13 cellular contexts compared by ENCODE assay signal in genomic region chr22:39469326-39469680, GRCh38. TPM values are rescaled to one million over a fixed set of nuclear protein-coding genes. Genes with fewer than 3 reads are reported as not detected.
DNase-seq lines count a peak whose midpoint lies in the region; ATAC-seq and TF ChIP-seq lines count a peak whose summit lies in the region.
"Had no signal": no experiment of that assay in that cellular context is flagged by ENCODE, and none has a peak within 500 bp of the region (broad histone marks: within the 10 kb centered on the region; RNA-seq: fewer than 3 reads in every experiment).

No MANE protein-coding gene starts in this region.

- H3K36me3 ChIP-seq in Caco-2 (ENCODE audit: control insufficient read depth, insufficient read depth, low read length) (no peaks in the 10 kb centered on the region), neuronal stem cell (replicated peaks in 1 of 2; ENCODE audit: control insufficient read depth in 2 of 2, insufficient read depth in 2 of 2, low read length in 2 of 2) (no peaks in the 10 kb centered on the region)

- ATAC-seq in HG03108 (IDR thresholded peaks at IDR 0.05; ENCODE audit: unreplicated experiment), result no peak

- peak overlapping the region; percentile 98 for H3K27ac Mint-ChIP-seq in Caco-2 (ENCODE audit: unreplicated experiment)

- no peak overlapping the region for H2AFZ ChIP-seq in neuronal stem cell (ENCODE audit: low read length)

- no peak overlapping the region for H3K4me3 ChIP-seq in Caco-2 (ENCODE audit: low read depth, low read length)
- no peak overlapping the region for H3K4me3 ChIP-seq in neuronal stem cell (ENCODE audit: low read length in 2 of 2)

- H2BK120ac ChIP-seq in neuronal stem cell (ENCODE audit: low read depth, low read length), result peak overlapping the region; percentile 82

- H3K4me1 Mint-ChIP-seq in Caco-2 (ENCODE audit: low read depth, unreplicated experiment), result peaks cover 52% of the 10 kb centered on the region

- H3K9ac ChIP-seq in neuronal stem cell (ENCODE audit: low read depth, low read length, poor library complexity), result peak overlapping the region; percentile 66

- POLR2A ChIA-PET in Caco-2 (lab: Charles Lee), result no interaction called here

- H3K79me1 ChIP-seq in neuronal stem cell (ENCODE audit: low read depth, low read length), result peaks cover 13% of the 10 kb centered on the region

- no peak overlapping the region for H3K4ac ChIP-seq in neuronal stem cell (ENCODE audit: low read length)

- no peak overlapping the region for H3K23ac ChIP-seq in neuronal stem cell (ENCODE audit: low read depth, low read length, poor library complexity)

- intact Hi-C loops in Caco-2 (cut with micrococcal nuclease; ENCODE audit: unreplicated experiment), result no loop called here

- H2BK5ac ChIP-seq in neuronal stem cell (ENCODE audit: low read length), result peak overlapping the region; percentile 79

- H3K27ac ChIP-seq in cingulate gyrus (ENCODE audit: low read depth, low read length), result peak overlapping the region; percentile 100
- H3K27ac ChIP-seq in neuronal stem cell (replicated peaks; ENCODE audit: low read length), result peak overlapping the region; percentile 20

- H4K91ac ChIP-seq in neuronal stem cell (ENCODE audit: low read depth, low read length, poor library complexity), result no peak overlapping the region

- H3K9me3 ChIP-seq in Caco-2, result no peaks in the 10 kb centered on the region
- H3K9me3 ChIP-seq in neuronal stem cell (replicated peaks in 1 of 2; ENCODE audit: control insufficient read depth in 2 of 2, insufficient read depth in 1 of 2, low read depth in 1 of 2, low read length in 2 of 2), result no peaks in the 10 kb centered on the region

- H3K18ac ChIP-seq in neuronal stem cell (ENCODE audit: low read length), result peak overlapping the region; percentile 59

- H3K27me3 ChIP-seq in Caco-2 (replicated peaks; ENCODE audit: control insufficient read depth, insufficient read depth, low read length) (no peaks in the 10 kb centered on the region), neuronal stem cell (ENCODE audit: control insufficient read depth in 3 of 3, insufficient read depth in 3 of 3, low read depth in 1 of 3, low read length in 3 of 3) (no peaks in the 10 kb centered on the region)

- no peak overlapping the region for H4K8ac ChIP-seq in neuronal stem cell (ENCODE audit: low read depth, low read length)

- no peaks in the 10 kb centered on the region for H3K27me3 Mint-ChIP-seq in Caco-2 (ENCODE audit: insufficient read depth, unreplicated experiment)
- H3K27me3 Mint-ChIP-seq: activated naive CD4-positive, alpha-beta T cell treated with anti-CD3 and anti-CD28 coated beads, Interleukin-2, amount 50 U/mL, for 24 hours had no signal

- H3K4me1 ChIP-seq in Caco-2 (peaks cover 72% of the 10 kb centered on the region), neuronal stem cell (ENCODE audit: control insufficient read depth in 2 of 2, insufficient read depth in 1 of 2, low read depth in 1 of 2, low read length in 2 of 2) (peaks cover 43 to 45% of the 10 kb centered on the region in 2 donors)

- no CpG with 5 or more reads among the region's 6 CpGs for WGBS in neuronal stem cell (ENCODE audit: extremely low coverage in 2 of 2, insufficient read length in 2 of 2, insufficient replicate concordance in 1 of 2), 2 donors

- no TSS peak for BruUV-seq in Caco-2 (replicated peaks; lab: Mats Ljungman, UMichigan)

- no peak overlapping the region for H3K14ac ChIP-seq in neuronal stem cell (ENCODE audit: low read length)

- DNase-seq in Caco-2 (no peak), NCI-H345 (lab: John Stamatoyannopoulos, UW) (peak; percentile 44), neuronal stem cell (ENCODE audit: low spot score) (no peak), NCI-H748 (lab: John Stamatoyannopoulos, UW; ENCODE audit: unreplicated experiment) (no peak), T1000 (lab: John Stamatoyannopoulos, UW) (no peak)
- DNase-seq: activated CD4-positive, alpha-beta T cell treated with anti-CD3 and anti-CD28 coated beads, Interleukin-2, amount 50 U/mL, for 4 hours; activated T-cell treated with anti-CD3 and anti-CD28 coated beads for 4 hours; NCI-H1105 treated with DMSO at 0.1 percent for 48 hours; stimulated activated CD4-positive, alpha-beta T cell treated with anti-CD3 and anti-CD28 coated beads, Interleukin-15, amount 100 ng/mL, for 24 hours; stimulated activated naive CD4-positive, alpha-beta T cell treated with Interleukin-2 at 50 U/mL for 16 hours had no signal

- TF ChIP-seq CTCF in Caco-2 (IDR thresholded peaks at IDR 0.05; ENCODE audit: insufficient read depth in 1 of 2, low read depth in 1 of 2, low read length in 1 of 2, severe bottlenecking in 1 of 2, unreplicated experiment in 1 of 2), result no peak

- peak overlapping the region; percentile 75 for H2BK12ac ChIP-seq in neuronal stem cell (ENCODE audit: low read length)

- no peak overlapping the region for H3K4me2 ChIP-seq in neuronal stem cell (ENCODE audit: insufficient read depth, low read length, poor library complexity, severe bottlenecking)

- peak overlapping the region; percentile 86 for H2BK15ac ChIP-seq in neuronal stem cell (ENCODE audit: low read length)

- CTCF ChIA-PET in Caco-2 (lab: Charles Lee), result no interaction called here

- H3K9me3 Mint-ChIP-seq in Caco-2 (ENCODE audit: unreplicated experiment), result no peaks in the 10 kb centered on the region
- H3K9me3 Mint-ChIP-seq: activated naive CD4-positive, alpha-beta T cell treated with anti-CD3 and anti-CD28 coated beads, Interleukin-2, amount 50 U/mL, for 24 hours had no signal

- H3K36me3 Mint-ChIP-seq in Caco-2 (ENCODE audit: insufficient read depth, unreplicated experiment), result peaks cover 6% of the 10 kb centered on the region
- H3K36me3 Mint-ChIP-seq: activated naive CD4-positive, alpha-beta T cell treated with anti-CD3 and anti-CD28 coated beads, Interleukin-2, amount 50 U/mL, for 24 hours had no signal

- peak overlapping the region; percentile 43 for H2AK5ac ChIP-seq in neuronal stem cell (ENCODE audit: low read depth, low read length)

- no peak overlapping the region for H3K4me3 Mint-ChIP-seq in Caco-2 (ENCODE audit: unreplicated experiment)
- H3K4me3 Mint-ChIP-seq: activated naive CD4-positive, alpha-beta T cell treated with anti-CD3 and anti-CD28 coated beads, Interleukin-2, amount 50 U/mL, for 24 hours had no signal

RNA-seq across cellular contexts. Expression of gene MGAT3, which starts 12.5 kb away (rescaled TPM):
- total RNA-seq in Caco-2 (2022), result 15.5 and 16.6 TPM in 2 replicates
- polyA plus RNA-seq in neuronal stem cell (2013, experiment 1 of 2), result 13.5 TPM
- 13.6 TPM for polyA plus RNA-seq in neuronal stem cell (2013, experiment 2 of 2)

RNA-seq across cellular contexts. Expression of gene MIEF1, which starts 32.8 kb away (rescaled TPM):
- total RNA-seq in Caco-2 (2022), result 47.4 and 49.4 TPM in 2 replicates
- 27.3 TPM for polyA plus RNA-seq in neuronal stem cell (2013, experiment 1 of 2)
- 27.0 TPM for polyA plus RNA-seq in neuronal stem cell (2013, experiment 2 of 2)

RNA-seq across cellular contexts. Expression of gene ATF4, which starts 51.1 kb away (rescaled TPM):
- total RNA-seq in Caco-2 (2022), result 610 and 647 TPM in 2 replicates
- 261 TPM for polyA plus RNA-seq in neuronal stem cell (2013, experiment 1 of 2)
- polyA plus RNA-seq in neuronal stem cell (2013, experiment 2 of 2), result 254 TPM
